18 cellular contexts compared by ENCODE assay signal in genomic region chr5:38423536-38424178, GRCh38.
"Had no signal": no experiment of that assay in that cellular context is flagged by ENCODE, and none has a peak within 500 bp of the region (broad histone marks: within the 10 kb centered on the region; RNA-seq: fewer than 3 reads in every experiment).

No MANE protein-coding gene starts in this region.

- H3K4me3 Mint-ChIP-seq: activated CD4-positive, alpha-beta T cell treated with anti-CD3 and anti-CD28 coated beads, Interleukin-2, amount 10 ng/mL, durations not matched to agents 7 days and 5 days; activated T-helper 1 cell treated with anti-CD3 and anti-CD28 coated beads, Interleukin-12 subunit alpha, Interleukin-12 subunit beta, Interleukin-2, Interleukin-4 antibody, amounts not matched to agents 30 ng/mL and 10 ng/mL and 1 ng/mL, durations not matched to agents 14 hours and 24 hours and 36 hours; naive thymus-derived CD8-positive, alpha-beta T cell; stimulated activated naive CD8-positive, alpha-beta T cell treated with anti-CD3 and anti-CD28 coated beads, Interleukin-15, Interleukin-2, amounts not matched to agents 100 ng/mL and 50 ng/mL, for 24 hours had no signal

- ATAC-seq: naive thymus-derived CD8-positive, alpha-beta T cell had no signal

- H3K9me3 Mint-ChIP-seq: activated CD4-positive, alpha-beta T cell treated with anti-CD3 and anti-CD28 coated beads, Interleukin-2, amount 10 ng/mL, durations not matched to agents 7 days and 5 days; activated T-helper 1 cell treated with anti-CD3 and anti-CD28 coated beads, Interleukin-12 subunit alpha, Interleukin-12 subunit beta, Interleukin-2, Interleukin-4 antibody, amounts not matched to agents 30 ng/mL and 10 ng/mL and 1 ng/mL, durations not matched to agents 14 hours and 24 hours and 36 hours; naive thymus-derived CD8-positive, alpha-beta T cell; stimulated activated naive CD8-positive, alpha-beta T cell treated with anti-CD3 and anti-CD28 coated beads, Interleukin-15, Interleukin-2, amounts not matched to agents 100 ng/mL and 50 ng/mL, for 24 hours had no signal

- H3K4me3 ChIP-seq: coronary artery, esophagus muscularis mucosa, hepatocyte, lung, skin epidermis, testis had no signal

- DNase-seq: activated CD4-positive, alpha-beta T cell treated with anti-CD3 and anti-CD28 coated beads, Interleukin-2, amount 10 ng/mL, durations not matched to agents 7 days and 5 days; activated CD8-positive, alpha-beta memory T cell treated with anti-CD3 and anti-CD28 coated beads, Interleukin-2, amount 50 U/mL, for 48 hours; activated naive CD4-positive, alpha-beta T cell; anterior cingulate cortex; islet precursor cell; midbrain; naive thymus-derived CD8-positive, alpha-beta T cell; posterior cingulate gyrus; stimulated activated CD4-positive, alpha-beta T cell treated with anti-CD3 and anti-CD28 coated beads, Interleukin-4, amount 100 ng/mL, for 4 hours; stimulated activated CD8-positive, alpha-beta memory T cell treated with anti-CD3 and anti-CD28 coated beads, Interleukin-4, amount 100 ng/mL, for 48 hours; testis had no signal

- H3K27ac Mint-ChIP-seq: activated CD4-positive, alpha-beta T cell treated with anti-CD3 and anti-CD28 coated beads, Interleukin-2, amount 10 ng/mL, durations not matched to agents 7 days and 5 days; activated T-helper 1 cell treated with anti-CD3 and anti-CD28 coated beads, Interleukin-12 subunit alpha, Interleukin-12 subunit beta, Interleukin-2, Interleukin-4 antibody, amounts not matched to agents 30 ng/mL and 10 ng/mL and 1 ng/mL, durations not matched to agents 14 hours and 24 hours and 36 hours; naive thymus-derived CD8-positive, alpha-beta T cell; stimulated activated naive CD8-positive, alpha-beta T cell treated with anti-CD3 and anti-CD28 coated beads, Interleukin-15, Interleukin-2, amounts not matched to agents 100 ng/mL and 50 ng/mL, for 24 hours had no signal

- H3K36me3 Mint-ChIP-seq: naive thymus-derived CD8-positive, alpha-beta T cell had no signal
